1 cellular context compared by ENCODE assay signal in genomic region chr16:57760357-57761160, GRCh38.
TF ChIP-seq lines count a peak whose summit lies in the region.

No MANE protein-coding gene starts in this region.

TF ChIP-seq in K562, 482 proteins besides CTCF, POLR2A, EP300 and RAD21:
- TF ChIP-seq ZBTB43 (CRISPR knock-in tag; IDR thresholded peaks at IDR 0.05) (no peak), MITF (IDR thresholded peaks at IDR 0.05) (no peak), ZBTB33 (CRISPR knock-in tag; IDR thresholded peaks at IDR 0.05) (peak; percentile 77), POLR2G (IDR thresholded peaks at IDR 0.05; ENCODE audit: low read depth, low read length) (peak; percentile 73), RBM22 (IDR thresholded peaks at IDR 0.05; ENCODE audit: low read depth, low read length, poor library complexity, severe bottlenecking) (peak; percentile 66), TAF15 (IDR thresholded peaks at IDR 0.05; ENCODE audit: low read depth, low read length) (no peak), CEBPG (CRISPR knock-in tag; IDR thresholded peaks at IDR 0.05) (no peak), CEBPG (tag; conservative IDR thresholded peaks at IDR 0.05 in 1 of 2, IDR thresholded peaks at IDR 0.05 in 1 of 2) (no peak), TGIF2 (CRISPR knock-in tag; IDR thresholded peaks at IDR 0.05) (no peak), ZNF830 (CRISPR knock-in tag; IDR thresholded peaks at IDR 0.05) (no peak), NFE2 (IDR thresholded peaks at IDR 0.05; ENCODE audit: low read depth) (no peak), XRCC3 (IDR thresholded peaks at IDR 0.05) (no peak), PTRF (tag; IDR thresholded peaks at IDR 0.05) (no peak), ZBTB8A (IDR thresholded peaks at IDR 0.05; ENCODE audit: partially characterized antibody) (no peak), RBFOX2 (IDR thresholded peaks at IDR 0.05; ENCODE audit: low read depth, low read length) (0 out of 2 replicates have a peak, but pooled peaks have one; percentile 24), ZNF518B (CRISPR knock-in tag; IDR thresholded peaks at IDR 0.05) (no peak), ZNF561 (CRISPR knock-in tag; conservative IDR thresholded peaks at IDR 0.05) (no peak), ZNF398 (CRISPR knock-in tag; IDR thresholded peaks at IDR 0.05) (no peak)
TF ChIP-seq in K562: peak in this region for 4.
